1 cellular context compared by ENCODE assay signal in genomic region chr14:94161087-94161486, GRCh38.
TF ChIP-seq lines count a peak whose summit lies in the region.

No MANE protein-coding gene starts in this region.

TF ChIP-seq in HepG2, 621 proteins besides CTCF, POLR2A, EP300 and RAD21:
- TF ChIP-seq ZBTB44 (CRISPR knock-in tag; IDR thresholded peaks at IDR 0.05) (no peak), ZBTB4 (CRISPR knock-in tag; IDR thresholded peaks at IDR 0.05; ENCODE audit: borderline replicate concordance) (no peak), ZNF234 (CRISPR knock-in tag; conservative IDR thresholded peaks at IDR 0.05) (no peak), ZFP62 (CRISPR knock-in tag; IDR thresholded peaks at IDR 0.05) (no peak), ZNF136 (CRISPR knock-in tag; IDR thresholded peaks at IDR 0.05; ENCODE audit: low read depth) (no peak), ERF (CRISPR knock-in tag; IDR thresholded peaks at IDR 0.05) (no peak), TOPORS (CRISPR knock-in tag; IDR thresholded peaks at IDR 0.05) (no peak), NR2F6 (IDR thresholded peaks at IDR 0.05) (no peak), NR2F6 (CRISPR knock-in tag; IDR thresholded peaks at IDR 0.05) (no peak), HES4 (CRISPR knock-in tag; IDR thresholded peaks at IDR 0.05; ENCODE audit: borderline replicate concordance) (no peak), ZNF740 (CRISPR knock-in tag; IDR thresholded peaks at IDR 0.05) (no peak), ZNF737 (CRISPR knock-in tag; IDR thresholded peaks at IDR 0.05; ENCODE audit: borderline replicate concordance) (no peak), GPN1 (CRISPR knock-in tag; IDR thresholded peaks at IDR 0.05; ENCODE audit: borderline replicate concordance) (no peak), SRF (IDR thresholded peaks at IDR 0.05; ENCODE audit: low read depth, low read length) (no peak), ZBTB42 (CRISPR knock-in tag; IDR thresholded peaks at IDR 0.05) (no peak)
TF ChIP-seq in HepG2: peak in this region for 0.
